Comparison of ENCODE assay signal across 14 cellular contexts in genomic region chr3:172530101-172530561, GRCh38. TPM values are rescaled to one million over a fixed set of nuclear protein-coding genes. Genes with fewer than 3 reads are reported as not detected.
A peak's percentile ranks its signal among the peaks of the same experiment; 100 is the strongest.
DNase-seq lines count a peak whose midpoint lies in the region; ATAC-seq and TF ChIP-seq lines count a peak whose summit lies in the region.
"Had no signal": no experiment of that assay in that cellular context is flagged by ENCODE, and none has a peak within 500 bp of the region (broad histone marks: within the 10 kb centered on the region; RNA-seq: fewer than 3 reads in every experiment).

No MANE protein-coding gene starts in this region.

- POLR2A ChIA-PET in activated CD8-positive, alpha-beta T cell treated with anti-CD3 and anti-CD28 coated beads for 36 hours (lab: Charles Lee): interaction anchor here (0.8 to 1.6 kb wide), 8 partner anchors 10 to 63 kb away, joined by 3 to 9 read pairs (median 5); no protein-coding TSS in a partner anchor

- CTCF ChIA-PET in activated CD8-positive, alpha-beta T cell treated with anti-CD3 and anti-CD28 coated beads for 36 hours (lab: Charles Lee): interaction anchor here (0.7 to 4.2 kb wide), 15 partner anchors 9 to 95 kb away, joined by 3 to 39 read pairs (median 4); no protein-coding TSS in a partner anchor

- no peak for TF ChIP-seq CTCF in activated CD8-positive, alpha-beta T cell treated with anti-CD3 and anti-CD28 coated beads for 36 hours (IDR thresholded peaks at IDR 0.05)

- DNase-seq in activated CD4-positive, CD25-positive, alpha-beta regulatory T cell (lab: John Stamatoyannopoulos, UW): no peak
- peak; percentile 60 for DNase-seq in activated CD8-positive, alpha-beta T cell treated with anti-CD3 and anti-CD28 coated beads for 36 hours
- DNase-seq in natural killer cell treated with Interleukin-12 subunit alpha and Interleukin-12 subunit beta and Interleukin-15 and Interleukin-18, amount 100 ng/mL, for 72 hours (ENCODE audit: low spot score): no peak
- DNase-seq in dermis blood vessel endothelial cell: no peak
- DNase-seq: activated B cell treated with CpG ODN at 0.5 μM for 24 hours, HFFc6, Karpas-422, occipital lobe had no signal

- intact Hi-C loops in activated CD8-positive, alpha-beta T cell treated with anti-CD3 and anti-CD28 coated beads for 36 hours (cut with micrococcal nuclease): no loop called here

- ATAC-seq in activated CD4-positive, CD25-positive, alpha-beta regulatory T cell treated with anti-CD3 and anti-CD28 coated beads, Interleukin-2, amount 50 U/mL, for 24 hours: peak; percentile 73 to 74
- ATAC-seq in HG02973 (IDR thresholded peaks at IDR 0.05; ENCODE audit: unreplicated experiment) (peak; percentile 37), HG02588 (IDR thresholded peaks at IDR 0.05; ENCODE audit: unreplicated experiment) (no peak), GM18498 (IDR thresholded peaks at IDR 0.05; ENCODE audit: unreplicated experiment) (no peak)
- peak; percentile 82 for ATAC-seq in activated CD8-positive, alpha-beta T cell treated with anti-CD3 and anti-CD28 coated beads for 36 hours
- peak; percentile 75 to 81 for ATAC-seq in natural killer cell treated with Interleukin-12 subunit alpha and Interleukin-12 subunit beta and Interleukin-15 and Interleukin-18, amount 100 ng/mL, for 72 hours
- ATAC-seq: A549 had no signal

- H3K4me1 Mint-ChIP-seq in activated CD8-positive, alpha-beta T cell treated with anti-CD3 and anti-CD28 coated beads for 36 hours (ENCODE audit: low read depth): peaks cover 16% of the 10 kb centered on the region
- peaks cover 27 to 35% of the 10 kb centered on the region in 2 donors for H3K4me1 Mint-ChIP-seq in natural killer cell treated with Interleukin-12 subunit alpha and Interleukin-12 subunit beta and Interleukin-15 and Interleukin-18, amount 100 ng/mL, for 72 hours (ENCODE audit: low read depth in 2 of 2)

- H3K9me3 Mint-ChIP-seq in activated CD8-positive, alpha-beta T cell treated with anti-CD3 and anti-CD28 coated beads for 36 hours: peaks cover 1% of the 10 kb centered on the region
- H3K9me3 Mint-ChIP-seq in natural killer cell treated with Interleukin-12 subunit alpha and Interleukin-12 subunit beta and Interleukin-15 and Interleukin-18, amount 100 ng/mL, for 72 hours: no peaks in the 10 kb centered on the region
- H3K9me3 Mint-ChIP-seq: activated B cell treated with CpG ODN at 0.5 μM for 24 hours, HFFc6 had no signal

- no peaks in the 10 kb centered on the region for H3K27me3 Mint-ChIP-seq in activated CD8-positive, alpha-beta T cell treated with anti-CD3 and anti-CD28 coated beads for 36 hours
- H3K27me3 Mint-ChIP-seq in natural killer cell treated with Interleukin-12 subunit alpha and Interleukin-12 subunit beta and Interleukin-15 and Interleukin-18, amount 100 ng/mL, for 72 hours: no peaks in the 10 kb centered on the region
- H3K27me3 Mint-ChIP-seq: activated B cell treated with CpG ODN at 0.5 μM for 24 hours had no signal

- peak overlapping the region; percentile 11 for H3K4me3 Mint-ChIP-seq in activated CD8-positive, alpha-beta T cell treated with anti-CD3 and anti-CD28 coated beads for 36 hours
- peak overlapping the region; percentile 55 for H3K4me3 Mint-ChIP-seq in natural killer cell treated with Interleukin-12 subunit alpha and Interleukin-12 subunit beta and Interleukin-15 and Interleukin-18, amount 100 ng/mL, for 72 hours
- H3K4me3 Mint-ChIP-seq: activated B cell treated with CpG ODN at 0.5 μM for 24 hours, HFFc6 had no signal

- H3K27ac Mint-ChIP-seq in activated CD8-positive, alpha-beta T cell treated with anti-CD3 and anti-CD28 coated beads for 36 hours: peak overlapping the region; percentile 77
- H3K27ac Mint-ChIP-seq in natural killer cell treated with Interleukin-12 subunit alpha and Interleukin-12 subunit beta and Interleukin-15 and Interleukin-18, amount 100 ng/mL, for 72 hours: peak overlapping the region; percentile 75 to 92
- H3K27ac Mint-ChIP-seq: activated B cell treated with CpG ODN at 0.5 μM for 24 hours, HFFc6 had no signal

- H3K36me3 Mint-ChIP-seq in activated CD8-positive, alpha-beta T cell treated with anti-CD3 and anti-CD28 coated beads for 36 hours (ENCODE audit: low read depth): no peaks in the 10 kb centered on the region
- no peaks in the 10 kb centered on the region for H3K36me3 Mint-ChIP-seq in natural killer cell treated with Interleukin-12 subunit alpha and Interleukin-12 subunit beta and Interleukin-15 and Interleukin-18, amount 100 ng/mL, for 72 hours

RNA-seq across cellular contexts. Expression of gene TNFSF10, which starts 6.9 kb away (rescaled TPM):
- 10 to 100 TPM; 21.5 to 23.6 TPM for total RNA-seq in activated CD8-positive, alpha-beta T cell treated with anti-CD3 and anti-CD28 coated beads for 36 hours
- total RNA-seq in natural killer cell treated with Interleukin-12 subunit alpha and Interleukin-12 subunit beta and Interleukin-15 and Interleukin-18, amount 100 ng/mL, for 72 hours: 100 to 1,000 TPM; 111 to 321 TPM
- 169 and 180 TPM in 2 replicates for total RNA-seq in dermis blood vessel endothelial cell
- total RNA-seq: SK-MEL-5 had no signal

Comparison
In these comparisons a context has a peak if more than half of its experiments do, and no peak if none do; other contexts are left out.
1. ATAC-seq: peak in activated CD4-positive, CD25-positive, alpha-beta regulatory T cell treated with anti-CD3 and anti-CD28 coated beads, Interleukin-2, amount 50 U/mL, for 24 hours (2 of 2), HG02973 (single experiment), activated CD8-positive, alpha-beta T cell treated with anti-CD3 and anti-CD28 coated beads for 36 hours (single experiment) and natural killer cell treated with Interleukin-12 subunit alpha and Interleukin-12 subunit beta and Interleukin-15 and Interleukin-18, amount 100 ng/mL, for 72 hours (2 of 2); none in HG02588 (single experiment) and GM18498 (single experiment).